In the genomic region with DNA sequence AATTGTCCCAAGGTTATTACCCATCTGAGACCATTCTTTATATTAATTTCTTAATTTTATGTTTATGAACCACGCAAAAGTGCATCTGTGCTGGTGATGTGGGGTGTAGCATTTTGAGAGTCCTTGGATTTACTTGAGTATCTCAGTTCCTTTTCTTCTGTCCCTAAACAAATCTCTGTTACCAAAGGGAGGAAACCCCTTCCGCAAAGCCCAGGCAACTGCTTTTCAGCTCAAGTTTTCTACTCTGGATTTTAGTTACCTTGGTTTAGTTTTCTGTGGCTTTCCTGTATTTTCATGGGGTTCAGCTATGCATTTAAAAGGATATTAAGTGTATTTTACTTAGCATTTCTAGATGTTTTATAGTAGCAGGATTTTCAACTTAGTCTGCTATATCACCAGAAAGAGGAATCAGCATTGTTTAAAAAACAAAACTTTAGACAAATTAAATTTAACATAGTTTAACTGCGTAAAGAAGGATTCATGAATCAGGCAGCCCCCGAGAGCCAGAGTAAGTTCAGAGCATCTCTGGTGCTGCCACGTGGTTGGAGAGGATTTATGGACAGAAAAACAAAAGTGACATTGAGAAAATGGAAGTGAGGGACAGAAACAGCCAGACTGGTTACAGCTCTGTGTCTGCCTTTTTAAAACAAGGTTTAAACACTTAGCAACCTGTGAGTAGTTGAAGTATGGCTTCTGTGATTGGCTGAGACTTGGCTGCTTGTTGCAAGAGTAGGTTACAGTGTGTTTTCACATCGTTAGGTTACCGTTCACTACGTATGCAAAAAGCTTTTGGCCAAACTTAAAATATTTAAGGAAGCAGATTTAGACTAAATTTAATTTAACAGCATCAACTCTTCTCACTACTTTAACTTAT, we compare ENCODE assay signal across 8 cellular contexts. TPM values are rescaled to one million over a fixed set of nuclear protein-coding genes. Genes with fewer than 3 reads are reported as not detected.
DNase-seq lines count a peak whose midpoint lies in the region; ATAC-seq and TF ChIP-seq lines count a peak whose summit lies in the region.

No MANE protein-coding gene starts in this region.

- H3K9me3 ChIP-seq in GM23248 (ENCODE audit: low read depth): no peaks in the 10 kb centered on the region
- no peaks in the 10 kb centered on the region for H3K9me3 ChIP-seq in adrenal gland (replicated peaks in 1 of 3)

- H3K36me3 ChIP-seq in GM23248 (ENCODE audit: low read depth) (no peaks in the 10 kb centered on the region), adrenal gland (replicated peaks in 1 of 2) (no peaks in the 10 kb centered on the region)

- no peak overlapping the region for H2AFZ ChIP-seq in GM23248

- no peak for DNase-seq in activated CD8-positive, alpha-beta memory T cell treated with anti-CD3 and anti-CD28 coated beads, Interleukin-2, amount 10 ng/mL, durations not matched to agents 7 days and 5 days
- no peak for DNase-seq in activated CD8-positive, alpha-beta memory T cell treated with anti-CD3 and anti-CD28 coated beads, Interleukin-2, amount 50 U/mL, for 4 hours
- peak; percentile 53 for DNase-seq in GM23248
- DNase-seq in M059J (ENCODE audit: low read depth): peak; percentile 67
- DNase-seq in adrenal gland: peak in 5 of 7 donors; percentile 41 to 72 (median 61)
- DNase-seq in memory B cell (ENCODE audit: low spot score in 2 of 2): peak in 1 of 2 donors; percentile 67
- no peak for DNase-seq in NCI-H1048 (lab: John Stamatoyannopoulos, UW)
- no peak for DNase-seq in COLO668 (lab: John Stamatoyannopoulos, UW; ENCODE audit: unreplicated experiment)

- H3K4me3 Mint-ChIP-seq in activated CD8-positive, alpha-beta memory T cell treated with anti-CD3 and anti-CD28 coated beads, Interleukin-2, amount 10 ng/mL, durations not matched to agents 7 days and 5 days: no peak overlapping the region
- H3K4me3 Mint-ChIP-seq in memory B cell: no peak overlapping the region

- H3F3A ChIP-seq in GM23248 (ENCODE audit: insufficient read depth): peaks cover 10% of the 10 kb centered on the region

- ATAC-seq in activated CD8-positive, alpha-beta memory T cell treated with anti-CD3 and anti-CD28 coated beads, Interleukin-2, amount 10 ng/mL, durations not matched to agents 7 days and 5 days: peak; percentile 92
- peak; percentile 92 for ATAC-seq in memory B cell (ENCODE audit: low read depth)

- no peaks in the 10 kb centered on the region for H3K27me3 ChIP-seq in GM23248 (replicated peaks; ENCODE audit: insufficient read depth)
- H3K27me3 ChIP-seq in adrenal gland: no peaks in the 10 kb centered on the region

- WGBS in GM23248 (ENCODE audit: low coverage in 1 of 2, low lambda C conversion rate in 2 of 2, missing lambda C conversion rate in 2 of 2), 2 experiments: 75 to 79% methylated on average over 8 of the region's 8 CpGs
- WGBS in adrenal gland, 4 donors: 39 to 49% (median 45%) methylated on average over 8 of the region's 8 CpGs

- no peak overlapping the region for H3K4me2 ChIP-seq in GM23248 (ENCODE audit: unreplicated experiment)

- H3K4me1 ChIP-seq in GM23248 (ENCODE audit: insufficient read depth): peaks cover 11% of the 10 kb centered on the region; the same call in 1 of the 2 replicates
- peaks cover 0 to 8% of the 10 kb centered on the region in 2 donors for H3K4me1 ChIP-seq in adrenal gland (replicated peaks in 1 of 2)

- CTCF ChIA-PET in activated CD8-positive, alpha-beta memory T cell treated with anti-CD3 and anti-CD28 coated beads, Interleukin-2, amount 10 ng/mL, durations not matched to agents 7 days and 5 days (lab: Charles Lee): interaction anchor here (0.6 to 1.7 kb wide), 5 partner anchors 10 to 153 kb away, joined by 3 to 5 read pairs (median 4); partner anchors contain the start of gene ADM

- H3K27ac ChIP-seq in GM23248 (no peak overlapping the region), adrenal gland (no peak overlapping the region)

- H3K4me3 ChIP-seq in GM23248 (no peak overlapping the region), adrenal gland (no peak overlapping the region)

- H3K27ac Mint-ChIP-seq in activated CD8-positive, alpha-beta memory T cell treated with anti-CD3 and anti-CD28 coated beads, Interleukin-2, amount 10 ng/mL, durations not matched to agents 7 days and 5 days: no peak overlapping the region
- no peak overlapping the region for H3K27ac Mint-ChIP-seq in memory B cell

- H3K79me2 ChIP-seq in GM23248 (ENCODE audit: insufficient read depth): no peaks in the 10 kb centered on the region

- H3K9ac ChIP-seq in GM23248: no peak overlapping the region

- H4K20me1 ChIP-seq in GM23248 (ENCODE audit: insufficient read depth): no peaks in the 10 kb centered on the region

- in situ Hi-C loops in GM23248 (cut with MboI): loop anchor here (10.0 to 25.0 kb wide), 2 partner anchors 327 to 560 kb away; no protein-coding TSS in a partner anchor

- intact Hi-C loops in adrenal gland (cut with DNase I): no loop called here

- peaks cover 9% of the 10 kb centered on the region for H3K4me1 Mint-ChIP-seq in activated CD8-positive, alpha-beta memory T cell treated with anti-CD3 and anti-CD28 coated beads, Interleukin-2, amount 10 ng/mL, durations not matched to agents 7 days and 5 days
- H3K4me1 Mint-ChIP-seq in memory B cell: peaks cover 17% of the 10 kb centered on the region

- no peak for TF ChIP-seq POLR2A in adrenal gland (IDR thresholded peaks at IDR 0.05)

- H3K27me3 Mint-ChIP-seq in activated CD8-positive, alpha-beta memory T cell treated with anti-CD3 and anti-CD28 coated beads, Interleukin-2, amount 10 ng/mL, durations not matched to agents 7 days and 5 days: peaks cover 30% of the 10 kb centered on the region
- peaks cover 1% of the 10 kb centered on the region for H3K27me3 Mint-ChIP-seq in memory B cell

- TF ChIP-seq CTCF in adrenal gland (IDR thresholded peaks at IDR 0.05): no peak

- no peaks in the 10 kb centered on the region for H3K9me2 ChIP-seq in GM23248 (ENCODE audit: insufficient read depth)

- H3K9me3 Mint-ChIP-seq in activated CD8-positive, alpha-beta memory T cell treated with anti-CD3 and anti-CD28 coated beads, Interleukin-2, amount 10 ng/mL, durations not matched to agents 7 days and 5 days (ENCODE audit: low read depth): no peaks in the 10 kb centered on the region
- no peaks in the 10 kb centered on the region for H3K9me3 Mint-ChIP-seq in memory B cell

- H3K36me3 Mint-ChIP-seq in activated CD8-positive, alpha-beta memory T cell treated with anti-CD3 and anti-CD28 coated beads, Interleukin-2, amount 10 ng/mL, durations not matched to agents 7 days and 5 days: no peaks in the 10 kb centered on the region
- H3K36me3 Mint-ChIP-seq in memory B cell: no peaks in the 10 kb centered on the region

RNA-seq across cellular contexts. Expression of gene ADM, which starts 9.6 kb away (rescaled TPM):
- total RNA-seq in activated CD8-positive, alpha-beta memory T cell treated with anti-CD3 and anti-CD28 coated beads, Interleukin-2, amount 10 ng/mL, durations not matched to agents 7 days and 5 days: 1 to 10 TPM in 1 of 2 experiments, under 1 TPM in 1; 0.54 to 3.7 TPM
- 537 and 551 TPM in 2 replicates for total RNA-seq in GM23248 (2014; rRNA removed; shearing (Covaris generic))
- 451 and 460 TPM in 2 replicates for polyA plus RNA-seq in GM23248 (2016; fragmentation: Nextera tagmentation; extraction: Ambion mirVana)
- 283 and 361 TPM in 2 replicates for total RNA-seq in M059J (2014; rRNA removed; shearing (Covaris generic))
- 10 to 100 TPM in 7 of 8 donors, 1 to 10 TPM in 1; 3.6 to 55.7 (median 15.8) TPM for total RNA-seq in adrenal gland
- 10 to 100 TPM in 2 of 3 donors, 1 to 10 TPM in 1; 6.9 to 27.6 (median 26.3) TPM for polyA plus RNA-seq in adrenal gland

RNA-seq across cellular contexts. Expression of gene SBF2, which starts 20.4 kb away (rescaled TPM):
- 1 to 10 TPM; 4.6 to 8.3 TPM for total RNA-seq in activated CD8-positive, alpha-beta memory T cell treated with anti-CD3 and anti-CD28 coated beads, Interleukin-2, amount 10 ng/mL, durations not matched to agents 7 days and 5 days
- total RNA-seq in GM23248 (2014; rRNA removed; shearing (Covaris generic)): 32.7 and 42.7 TPM in 2 replicates
- polyA plus RNA-seq in GM23248 (2016; fragmentation: Nextera tagmentation; extraction: Ambion mirVana): 18.8 and 21.9 TPM in 2 replicates
- total RNA-seq in M059J (2014; rRNA removed; shearing (Covaris generic)): 19.2 and 30.5 TPM in 2 replicates
- total RNA-seq in adrenal gland: 10 to 100 TPM; 32.1 to 60.7 (median 41.8) TPM
- 10 to 100 TPM; 12.5 to 23.5 (median 15.9) TPM for polyA plus RNA-seq in adrenal gland

Comparison
In these comparisons a context has a peak if more than half of its experiments do, and no peak if none do; other contexts are left out.
1. DNase-seq: peak in GM23248 (single experiment), M059J (single experiment) and adrenal gland (5 of 7); none in activated CD8-positive, alpha-beta memory T cell treated with anti-CD3 and anti-CD28 coated beads, Interleukin-2, amount 10 ng/mL, durations not matched to agents 7 days and 5 days (single experiment), activated CD8-positive, alpha-beta memory T cell treated with anti-CD3 and anti-CD28 coated beads, Interleukin-2, amount 50 U/mL, for 4 hours (single experiment), NCI-H1048 (single experiment) and COLO668 (single experiment).